In the genomic region with DNA sequence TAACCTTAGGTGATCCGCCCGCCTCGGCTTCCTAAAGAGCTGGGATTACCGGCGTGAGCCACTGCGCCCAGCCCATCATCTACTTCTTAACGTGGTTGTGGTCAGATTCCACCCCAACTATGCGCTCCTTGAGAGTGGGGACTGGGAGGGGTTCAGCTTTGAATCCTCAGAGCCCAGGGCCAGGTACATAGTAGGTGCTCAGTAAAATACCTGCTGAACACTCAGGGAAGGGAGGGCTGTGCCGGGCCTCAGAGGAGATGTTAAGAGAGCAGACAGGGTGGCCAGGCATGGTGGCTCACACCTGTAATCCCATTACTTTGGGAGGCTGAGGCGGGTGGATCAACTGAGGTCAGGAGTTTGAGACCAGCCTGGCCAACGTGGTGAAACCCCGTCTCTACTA, we compare ENCODE assay signal across 1 cellular context.
TF ChIP-seq lines count a peak whose summit lies in the region.

No MANE protein-coding gene starts in this region.

TF ChIP-seq in K562, 482 proteins besides CTCF, POLR2A, EP300 and RAD21:
- TF ChIP-seq PRPF4 (IDR thresholded peaks at IDR 0.05; ENCODE audit: insufficient read depth, low read depth, low read length, poor library complexity, severe bottlenecking): no peak
- TF ChIP-seq NFXL1 (CRISPR knock-in tag; IDR thresholded peaks at IDR 0.05): no peak
- TF ChIP-seq, protein P1, sequence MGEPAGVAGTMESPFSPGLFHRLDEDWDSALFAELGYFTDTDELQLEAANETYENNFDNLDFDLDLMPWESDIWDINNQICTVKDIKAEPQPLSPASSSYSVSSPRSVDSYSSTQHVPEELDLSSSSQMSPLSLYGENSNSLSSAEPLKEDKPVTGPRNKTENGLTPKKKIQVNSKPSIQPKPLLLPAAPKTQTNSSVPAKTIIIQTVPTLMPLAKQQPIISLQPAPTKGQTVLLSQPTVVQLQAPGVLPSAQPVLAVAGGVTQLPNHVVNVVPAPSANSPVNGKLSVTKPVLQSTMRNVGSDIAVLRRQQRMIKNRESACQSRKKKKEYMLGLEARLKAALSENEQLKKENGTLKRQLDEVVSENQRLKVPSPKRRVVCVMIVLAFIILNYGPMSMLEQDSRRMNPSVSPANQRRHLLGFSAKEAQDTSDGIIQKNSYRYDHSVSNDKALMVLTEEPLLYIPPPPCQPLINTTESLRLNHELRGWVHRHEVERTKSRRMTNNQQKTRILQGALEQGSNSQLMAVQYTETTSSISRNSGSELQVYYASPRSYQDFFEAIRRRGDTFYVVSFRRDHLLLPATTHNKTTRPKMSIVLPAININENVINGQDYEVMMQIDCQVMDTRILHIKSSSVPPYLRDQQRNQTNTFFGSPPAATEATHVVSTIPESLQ (CRISPR knock-in tag; IDR thresholded peaks at IDR 0.05): no peak
- no peak for TF ChIP-seq KDM2B (CRISPR knock-in tag; IDR thresholded peaks at IDR 0.05)
- TF ChIP-seq ZKSCAN1 (IDR thresholded peaks at IDR 0.05; ENCODE audit: low read depth, low read length): 0 out of 2 replicates have a peak, but pooled peaks have one; percentile 40
- TF ChIP-seq POU5F1 (IDR thresholded peaks at IDR 0.05; ENCODE audit: borderline replicate concordance, low read depth, low read length, partially characterized antibody): no peak
- TF ChIP-seq, protein P2, sequence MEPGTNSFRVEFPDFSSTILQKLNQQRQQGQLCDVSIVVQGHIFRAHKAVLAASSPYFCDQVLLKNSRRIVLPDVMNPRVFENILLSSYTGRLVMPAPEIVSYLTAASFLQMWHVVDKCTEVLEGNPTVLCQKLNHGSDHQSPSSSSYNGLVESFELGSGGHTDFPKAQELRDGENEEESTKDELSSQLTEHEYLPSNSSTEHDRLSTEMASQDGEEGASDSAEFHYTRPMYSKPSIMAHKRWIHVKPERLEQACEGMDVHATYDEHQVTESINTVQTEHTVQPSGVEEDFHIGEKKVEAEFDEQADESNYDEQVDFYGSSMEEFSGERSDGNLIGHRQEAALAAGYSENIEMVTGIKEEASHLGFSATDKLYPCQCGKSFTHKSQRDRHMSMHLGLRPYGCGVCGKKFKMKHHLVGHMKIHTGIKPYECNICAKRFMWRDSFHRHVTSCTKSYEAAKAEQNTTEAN (CRISPR knock-in tag; IDR thresholded peaks at IDR 0.05): no peak
- TF ChIP-seq, protein P3, sequence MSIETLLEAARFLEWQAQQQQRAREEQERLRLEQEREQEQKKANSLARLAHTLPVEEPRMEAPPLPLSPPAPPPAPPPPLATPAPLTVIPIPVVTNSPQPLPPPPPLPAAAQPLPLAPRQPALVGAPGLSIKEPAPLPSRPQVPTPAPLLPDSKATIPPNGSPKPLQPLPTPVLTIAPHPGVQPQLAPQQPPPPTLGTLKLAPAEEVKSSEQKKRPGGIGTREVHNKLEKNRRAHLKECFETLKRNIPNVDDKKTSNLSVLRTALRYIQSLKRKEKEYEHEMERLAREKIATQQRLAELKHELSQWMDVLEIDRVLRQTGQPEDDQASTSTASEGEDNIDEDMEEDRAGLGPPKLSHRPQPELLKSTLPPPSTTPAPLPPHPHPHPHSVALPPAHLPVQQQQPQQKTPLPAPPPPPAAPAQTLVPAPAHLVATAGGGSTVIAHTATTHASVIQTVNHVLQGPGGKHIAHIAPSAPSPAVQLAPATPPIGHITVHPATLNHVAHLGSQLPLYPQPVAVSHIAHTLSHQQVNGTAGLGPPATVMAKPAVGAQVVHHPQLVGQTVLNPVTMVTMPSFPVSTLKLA (conservative IDR thresholded peaks at IDR 0.05): no peak
- TF ChIP-seq BCOR (IDR thresholded peaks at IDR 0.05): peak; percentile 51; the same call in 1 of the 2 replicates
- TF ChIP-seq ZNF76 (CRISPR knock-in tag; IDR thresholded peaks at IDR 0.05; ENCODE audit: borderline replicate concordance): no peak
- TF ChIP-seq SMAD2 (IDR thresholded peaks at IDR 0.05; ENCODE audit: low read depth, low read length): no peak
- no peak for TF ChIP-seq POLR2AphosphoS5 (IDR thresholded peaks at IDR 0.05; ENCODE audit: control insufficient read depth, insufficient read depth, low read depth, low read length)
- no peak for TF ChIP-seq GTF2F1 (IDR thresholded peaks at IDR 0.05; ENCODE audit: low read depth, low read length)
TF ChIP-seq in K562: peak in this region for 2.
